1 cellular context compared by ENCODE assay signal in the genomic region with DNA sequence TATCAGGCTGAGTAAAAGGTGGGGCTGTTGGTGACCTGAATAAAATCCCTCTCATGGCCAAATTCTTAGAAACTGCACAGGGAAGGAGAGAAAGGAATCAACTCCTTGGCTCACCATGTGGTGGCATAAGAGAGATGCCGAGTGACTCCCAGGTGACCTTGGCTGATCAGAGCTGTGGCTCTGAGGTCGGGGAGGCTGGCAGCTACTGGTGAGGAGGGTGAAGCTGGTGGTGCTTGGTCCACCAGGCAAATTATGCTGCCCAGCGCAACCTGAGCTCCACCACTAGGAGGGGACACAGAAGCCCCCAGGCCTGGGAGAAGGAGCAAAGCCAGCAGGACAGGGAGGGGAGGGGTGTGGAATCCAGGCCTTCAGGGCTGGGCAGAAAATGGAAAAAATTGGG.
TF ChIP-seq lines count a peak whose summit lies in the region.

No MANE protein-coding gene starts in this region.

TF ChIP-seq in HCT116, 20 proteins besides CTCF, POLR2A, EP300 and RAD21 (continued from another document):
- TF ChIP-seq, protein P1, sequence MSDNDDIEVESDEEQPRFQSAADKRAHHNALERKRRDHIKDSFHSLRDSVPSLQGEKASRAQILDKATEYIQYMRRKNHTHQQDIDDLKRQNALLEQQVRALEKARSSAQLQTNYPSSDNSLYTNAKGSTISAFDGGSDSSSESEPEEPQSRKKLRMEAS (IDR thresholded peaks at IDR 0.05), result no peak
- TF ChIP-seq SP1 (IDR thresholded peaks at IDR 0.05; ENCODE audit: low read depth) (no peak), JUND (IDR thresholded peaks at IDR 0.05) (no peak), EGR1 (IDR thresholded peaks at IDR 0.05; ENCODE audit: low read depth) (no peak), CBX3 (IDR thresholded peaks at IDR 0.05; ENCODE audit: low read depth) (no peak), POLR2AphosphoS5 (IDR thresholded peaks at IDR 0.05; ENCODE audit: low read depth, low read length) (no peak), EZH2phosphoT487 (IDR thresholded peaks at IDR 0.05; ENCODE audit: borderline replicate concordance) (no peak)
- TF ChIP-seq, protein P2, sequence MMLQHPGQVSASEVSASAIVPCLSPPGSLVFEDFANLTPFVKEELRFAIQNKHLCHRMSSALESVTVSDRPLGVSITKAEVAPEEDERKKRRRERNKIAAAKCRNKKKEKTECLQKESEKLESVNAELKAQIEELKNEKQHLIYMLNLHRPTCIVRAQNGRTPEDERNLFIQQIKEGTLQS (IDR thresholded peaks at IDR 0.05), result no peak
